ENCODE assay signal across 1 cellular context in the genomic region with DNA sequence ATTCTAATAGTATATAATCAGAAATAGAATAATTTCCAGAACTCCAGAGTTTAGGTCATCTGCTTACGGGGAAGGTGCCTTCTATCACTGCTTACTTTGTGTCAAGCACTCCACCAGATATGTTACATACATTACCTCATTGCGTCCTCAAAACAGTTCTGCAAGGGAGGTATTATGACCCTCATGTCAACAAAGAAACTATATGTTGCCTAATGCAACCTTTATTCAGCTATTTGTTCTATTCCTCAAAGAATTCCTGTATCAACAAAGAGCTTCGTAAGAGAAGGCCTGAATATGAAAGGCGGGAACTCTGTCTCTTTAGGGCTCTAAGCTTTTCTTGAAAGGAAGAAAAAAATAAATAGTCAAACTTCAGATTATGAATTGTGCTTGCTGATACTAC.
A peak's percentile ranks its signal among the peaks of the same experiment; 100 is the strongest.
TF ChIP-seq lines count a peak whose summit lies in the region.

No MANE protein-coding gene starts in this region.

TF ChIP-seq in HepG2, 621 proteins besides CTCF, POLR2A, EP300 and RAD21 (continued from another document and continues in another):
- TF ChIP-seq, protein P1, sequence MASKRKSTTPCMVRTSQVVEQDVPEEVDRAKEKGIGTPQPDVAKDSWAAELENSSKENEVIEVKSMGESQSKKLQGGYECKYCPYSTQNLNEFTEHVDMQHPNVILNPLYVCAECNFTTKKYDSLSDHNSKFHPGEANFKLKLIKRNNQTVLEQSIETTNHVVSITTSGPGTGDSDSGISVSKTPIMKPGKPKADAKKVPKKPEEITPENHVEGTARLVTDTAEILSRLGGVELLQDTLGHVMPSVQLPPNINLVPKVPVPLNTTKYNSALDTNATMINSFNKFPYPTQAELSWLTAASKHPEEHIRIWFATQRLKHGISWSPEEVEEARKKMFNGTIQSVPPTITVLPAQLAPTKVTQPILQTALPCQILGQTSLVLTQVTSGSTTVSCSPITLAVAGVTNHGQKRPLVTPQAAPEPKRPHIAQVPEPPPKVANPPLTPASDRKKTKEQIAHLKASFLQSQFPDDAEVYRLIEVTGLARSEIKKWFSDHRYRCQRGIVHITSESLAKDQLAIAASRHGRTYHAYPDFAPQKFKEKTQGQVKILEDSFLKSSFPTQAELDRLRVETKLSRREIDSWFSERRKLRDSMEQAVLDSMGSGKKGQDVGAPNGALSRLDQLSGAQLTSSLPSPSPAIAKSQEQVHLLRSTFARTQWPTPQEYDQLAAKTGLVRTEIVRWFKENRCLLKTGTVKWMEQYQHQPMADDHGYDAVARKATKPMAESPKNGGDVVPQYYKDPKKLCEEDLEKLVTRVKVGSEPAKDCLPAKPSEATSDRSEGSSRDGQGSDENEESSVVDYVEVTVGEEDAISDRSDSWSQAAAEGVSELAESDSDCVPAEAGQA (IDR thresholded peaks at IDR 0.05; ENCODE audit: low read depth): no peak
- TF ChIP-seq, protein P1 (CRISPR knock-in tag; IDR thresholded peaks at IDR 0.05; ENCODE audit: borderline replicate concordance): no peak
- TF ChIP-seq ZNF790 (CRISPR knock-in tag; IDR thresholded peaks at IDR 0.05; ENCODE audit: borderline replicate concordance) (no peak), SOX13 (IDR thresholded peaks at IDR 0.05) (no peak), SOX13 (CRISPR knock-in tag; conservative IDR thresholded peaks at IDR 0.05 in 1 of 2, IDR thresholded peaks at IDR 0.05 in 1 of 2) (peak in 1 of 2 experiments; percentile 77; a peak in 2 of 4 replicates), NFKB2 (CRISPR knock-in tag; IDR thresholded peaks at IDR 0.05; ENCODE audit: borderline replicate concordance) (no peak), NCOA2 (CRISPR knock-in tag; IDR thresholded peaks at IDR 0.05) (peak; percentile 68), SOX6 (IDR thresholded peaks at IDR 0.05) (no peak), SOX6 (CRISPR knock-in tag; IDR thresholded peaks at IDR 0.05) (peak; percentile 11; the same call in 1 of the 2 replicates), ZSCAN30 (CRISPR knock-in tag; IDR thresholded peaks at IDR 0.05) (no peak), ZBTB1 (CRISPR knock-in tag; IDR thresholded peaks at IDR 0.05; ENCODE audit: borderline replicate concordance) (no peak), SOX5 (CRISPR knock-in tag; IDR thresholded peaks at IDR 0.05; ENCODE audit: borderline replicate concordance) (peak; percentile 61; the same call in 1 of the 2 replicates), TCF12 (IDR thresholded peaks at IDR 0.05) (no peak), TCF12 (CRISPR knock-in tag; IDR thresholded peaks at IDR 0.05) (no peak), ZNF251 (CRISPR knock-in tag; IDR thresholded peaks at IDR 0.05) (no peak), XRCC5 (optimal IDR thresholded peaks at IDR 0.05; ENCODE audit: low read length) (no peak), FOXP1 (IDR thresholded peaks at IDR 0.05) (no peak), FOXP1 (CRISPR knock-in tag; IDR thresholded peaks at IDR 0.05) (peak; percentile 48; the same call in 1 of the 2 replicates), ATF7 (IDR thresholded peaks at IDR 0.05) (0 out of 2 replicates have a peak, but pooled peaks have one; percentile 15), ATF7 (CRISPR knock-in tag; IDR thresholded peaks at IDR 0.05) (no peak), FOXA1 (IDR thresholded peaks at IDR 0.05) (peak; percentile 5; the same call in 1 of the 2 replicates), FOXA1 (CRISPR knock-in tag; IDR thresholded peaks at IDR 0.05) (peak; percentile 80), HNF4A (CRISPR knock-in tag; IDR thresholded peaks at IDR 0.05) (peak; percentile 35), CEBPG (CRISPR knock-in tag; IDR thresholded peaks at IDR 0.05) (peak; percentile 70), ZKSCAN5 (CRISPR knock-in tag; IDR thresholded peaks at IDR 0.05) (no peak), ZNF749 (CRISPR knock-in tag; IDR thresholded peaks at IDR 0.05; ENCODE audit: borderline replicate concordance) (no peak), ZNF343 (CRISPR knock-in tag; IDR thresholded peaks at IDR 0.05) (no peak), NR2F6 (IDR thresholded peaks at IDR 0.05) (peak; percentile 32; the same call in 1 of the 2 replicates), NR2F6 (CRISPR knock-in tag; IDR thresholded peaks at IDR 0.05) (peak; percentile 10; the same call in 1 of the 2 replicates), GATAD2A (CRISPR knock-in tag; IDR thresholded peaks at IDR 0.05) (peak; percentile 82), ZNF646 (CRISPR knock-in tag; IDR thresholded peaks at IDR 0.05) (no peak), JARID2 (CRISPR knock-in tag; IDR thresholded peaks at IDR 0.05; ENCODE audit: insufficient replicate concordance) (no peak), DBP (CRISPR knock-in tag; IDR thresholded peaks at IDR 0.05; ENCODE audit: not compliant biosample characterization) (no peak), FOXA3 (CRISPR knock-in tag; IDR thresholded peaks at IDR 0.05) (peak; percentile 80), ZFP90 (CRISPR knock-in tag; IDR thresholded peaks at IDR 0.05; ENCODE audit: borderline replicate concordance) (no peak), MAZ (IDR thresholded peaks at IDR 0.05; ENCODE audit: borderline replicate concordance, low read depth, low read length) (no peak), MAZ (CRISPR knock-in tag; IDR thresholded peaks at IDR 0.05; ENCODE audit: low read depth) (no peak), ATF2 (CRISPR knock-in tag; IDR thresholded peaks at IDR 0.05) (peak; percentile 50; the same call in 1 of the 2 replicates), RARA (CRISPR knock-in tag; IDR thresholded peaks at IDR 0.05) (0 out of 2 replicates have a peak, but pooled peaks have one; percentile 14), MTA1 (CRISPR knock-in tag; IDR thresholded peaks at IDR 0.05; ENCODE audit: borderline replicate concordance) (no peak), RXRB (CRISPR knock-in tag; IDR thresholded peaks at IDR 0.05; ENCODE audit: borderline replicate concordance) (peak; percentile 20; the same call in 1 of the 2 replicates), HMG20A (CRISPR knock-in tag; IDR thresholded peaks at IDR 0.05; ENCODE audit: borderline replicate concordance) (peak; percentile 60; the same call in 1 of the 2 replicates), DRAP1 (CRISPR knock-in tag; IDR thresholded peaks at IDR 0.05) (no peak)
- TF ChIP-seq, protein P2, sequence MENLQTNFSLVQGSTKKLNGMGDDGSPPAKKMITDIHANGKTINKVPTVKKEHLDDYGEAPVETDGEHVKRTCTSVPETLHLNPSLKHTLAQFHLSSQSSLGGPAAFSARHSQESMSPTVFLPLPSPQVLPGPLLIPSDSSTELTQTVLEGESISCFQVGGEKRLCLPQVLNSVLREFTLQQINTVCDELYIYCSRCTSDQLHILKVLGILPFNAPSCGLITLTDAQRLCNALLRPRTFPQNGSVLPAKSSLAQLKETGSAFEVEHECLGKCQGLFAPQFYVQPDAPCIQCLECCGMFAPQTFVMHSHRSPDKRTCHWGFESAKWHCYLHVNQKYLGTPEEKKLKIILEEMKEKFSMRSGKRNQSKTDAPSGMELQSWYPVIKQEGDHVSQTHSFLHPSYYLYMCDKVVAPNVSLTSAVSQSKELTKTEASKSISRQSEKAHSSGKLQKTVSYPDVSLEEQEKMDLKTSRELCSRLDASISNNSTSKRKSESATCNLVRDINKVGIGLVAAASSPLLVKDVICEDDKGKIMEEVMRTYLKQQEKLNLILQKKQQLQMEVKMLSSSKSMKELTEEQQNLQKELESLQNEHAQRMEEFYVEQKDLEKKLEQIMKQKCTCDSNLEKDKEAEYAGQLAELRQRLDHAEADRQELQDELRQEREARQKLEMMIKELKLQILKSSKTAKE (CRISPR knock-in tag; IDR thresholded peaks at IDR 0.05; ENCODE audit: borderline replicate concordance): no peak
- TF ChIP-seq, protein P3, sequence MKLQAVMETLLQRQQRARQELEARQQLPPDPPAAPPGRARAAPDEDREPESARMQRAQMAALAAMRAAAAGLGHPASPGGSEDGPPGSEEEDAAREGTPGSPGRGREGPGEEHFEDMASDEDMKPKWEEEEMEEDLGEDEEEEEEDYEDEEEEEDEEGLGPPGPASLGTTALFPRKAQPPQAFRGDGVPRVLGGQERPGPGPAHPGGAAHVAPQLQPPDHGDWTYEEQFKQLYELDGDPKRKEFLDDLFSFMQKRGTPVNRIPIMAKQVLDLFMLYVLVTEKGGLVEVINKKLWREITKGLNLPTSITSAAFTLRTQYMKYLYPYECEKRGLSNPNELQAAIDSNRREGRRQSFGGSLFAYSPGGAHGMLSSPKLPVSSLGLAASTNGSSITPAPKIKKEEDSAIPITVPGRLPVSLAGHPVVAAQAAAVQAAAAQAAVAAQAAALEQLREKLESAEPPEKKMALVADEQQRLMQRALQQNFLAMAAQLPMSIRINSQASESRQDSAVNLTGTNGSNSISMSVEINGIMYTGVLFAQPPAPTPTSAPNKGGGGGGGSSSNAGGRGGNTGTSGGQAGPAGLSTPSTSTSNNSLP (IDR thresholded peaks at IDR 0.05; ENCODE audit: low read depth, low read length): peak; percentile 71
